Comparison of ENCODE assay signal across 1 cellular context in the genomic region with DNA sequence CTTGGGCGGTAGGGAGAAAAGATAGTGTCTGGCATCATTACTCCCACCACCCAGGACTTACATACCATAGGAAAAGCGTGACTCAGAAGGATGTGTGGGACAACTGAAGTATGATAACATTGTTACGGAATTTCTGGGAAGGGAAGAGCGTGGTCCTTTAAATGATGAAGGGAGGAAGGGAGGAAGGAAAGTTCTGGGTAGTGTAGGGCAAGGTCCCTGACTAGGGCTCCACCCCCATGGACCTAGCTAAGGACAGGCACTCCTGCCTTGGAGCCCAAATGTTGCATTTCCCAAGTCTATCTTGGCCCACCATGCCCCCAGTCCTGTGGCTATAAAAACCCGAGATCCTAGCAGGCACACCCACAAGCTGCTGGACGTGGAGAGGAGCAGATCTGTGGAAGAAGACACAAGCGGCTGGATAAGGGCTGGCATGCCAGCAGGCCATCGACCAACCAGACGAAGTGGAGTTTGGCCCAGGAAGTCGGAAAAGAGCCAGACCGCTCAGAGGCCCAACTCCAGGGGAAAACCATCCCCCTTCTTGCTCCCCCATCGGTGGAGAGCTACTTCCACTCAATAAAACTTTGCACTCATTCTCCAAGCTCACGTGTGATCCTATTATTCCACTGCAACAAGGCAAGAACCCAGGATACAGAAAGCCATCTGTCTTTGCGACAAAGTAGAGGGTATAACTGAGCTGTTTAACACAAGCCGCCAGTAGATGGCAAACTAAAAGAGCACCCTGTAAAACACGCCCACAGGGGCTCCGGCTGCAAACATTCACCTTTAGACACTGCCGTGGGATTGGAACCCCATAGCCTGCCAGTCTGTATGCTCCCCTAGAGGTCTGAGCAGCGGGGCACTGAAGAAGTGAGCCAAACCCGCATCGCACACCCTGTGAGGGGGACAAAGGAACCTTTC.
TF ChIP-seq lines count a peak whose summit lies in the region.

No MANE protein-coding gene starts in this region.

TF ChIP-seq in WTC11, 78 proteins besides CTCF, POLR2A, EP300 and RAD21 (continued from another document):
- no peak for TF ChIP-seq PREB (CRISPR knock-in tag; IDR thresholded peaks at IDR 0.05; ENCODE audit: borderline replicate concordance)
- no peak for TF ChIP-seq ZNF423 (CRISPR knock-in tag; IDR thresholded peaks at IDR 0.05)
- TF ChIP-seq ZMAT4 (CRISPR knock-in tag; IDR thresholded peaks at IDR 0.05), result no peak
- TF ChIP-seq ZNF138 (CRISPR knock-in tag; conservative IDR thresholded peaks at IDR 0.05), result no peak
TF ChIP-seq in WTC11: peak in this region for 0.
